32 cellular contexts compared by ENCODE assay signal in genomic region chr17:41013181-41013580, GRCh38. TPM values are rescaled to one million over a fixed set of nuclear protein-coding genes. Genes with fewer than 3 reads are reported as not detected.
DNase-seq lines count a peak whose midpoint lies in the region; ATAC-seq and TF ChIP-seq lines count a peak whose summit lies in the region.
"Had no signal": no experiment of that assay in that cellular context is flagged by ENCODE, and none has a peak within 500 bp of the region (broad histone marks: within the 10 kb centered on the region; RNA-seq: fewer than 3 reads in every experiment).

No MANE protein-coding gene starts in this region.

- H3K56ac ChIP-seq in H9 (ENCODE audit: insufficient read length, low read depth, low read length), result no peak overlapping the region

- H3K4me3 Mint-ChIP-seq in H9 (no peak overlapping the region), T-cell (no peak overlapping the region)
- H3K4me3 Mint-ChIP-seq: activated CD4-positive, alpha-beta T cell treated with anti-CD3 and anti-CD28 coated beads, Interleukin-2, amount 10 ng/mL, durations not matched to agents 7 days and 5 days; activated naive CD4-positive, alpha-beta T cell treated with anti-CD3 and anti-CD28 coated beads, Interleukin-2, amount 10 ng/mL, durations not matched to agents 7 days and 5 days; CD4-positive, alpha-beta memory T cell had no signal

- H3K4me2 ChIP-seq in mesenchymal stem cell (ENCODE audit: low read length, poor library complexity, severe bottlenecking), result no peak overlapping the region
- H3K4me2 ChIP-seq in H9 (ENCODE audit: insufficient read depth, insufficient read length, low read length), result no peak overlapping the region

- no peak overlapping the region for H2BK15ac ChIP-seq in mesenchymal stem cell (ENCODE audit: low read depth, poor library complexity, severe bottlenecking)
- H2BK15ac ChIP-seq in H9 (ENCODE audit: low read depth, low read length), result no peak overlapping the region

- H2AK5ac ChIP-seq in mesenchymal stem cell (ENCODE audit: low read length, severe bottlenecking), result peak overlapping the region; percentile 20
- H2AK5ac ChIP-seq in H9 (ENCODE audit: insufficient read length, low read length), result no peak overlapping the region

- H3K4me1 ChIP-seq in SJCRH30 (peaks cover 17% of the 10 kb centered on the region), mesenchymal stem cell (ENCODE audit: control insufficient read depth, insufficient read depth, low read depth, low read length) (no peaks in the 10 kb centered on the region), H9 (ENCODE audit: insufficient read depth, low read length) (no peaks in the 10 kb centered on the region; the same call in 1 of the 2 replicates)
- H3K4me1 ChIP-seq: lower lobe of right lung had no signal

- POLR2A ChIA-PET in BJ (lab: Charles Lee), result interaction anchor here (0.6 kb wide), 1 partner anchor 474 kb away, joined by 14 read pairs; no protein-coding TSS in a partner anchor
- POLR2A ChIA-PET in T-cell (lab: Charles Lee), result interaction anchor here in 1 of 2 donors (0.6 kb wide), 1 partner anchor 89 kb away, joined by 3 read pairs; no protein-coding TSS in a partner anchor

- H4K20me1 ChIP-seq in H9 (ENCODE audit: control insufficient read depth, insufficient read depth, insufficient read length), result no peaks in the 10 kb centered on the region

- H3K9ac ChIP-seq in mesenchymal stem cell (ENCODE audit: low read length) (no peak overlapping the region), H9 (ENCODE audit: extremely low read depth, insufficient read length, low read length) (no peak overlapping the region)

- H2BK12ac ChIP-seq in mesenchymal stem cell (ENCODE audit: low read length in 2 of 2), result no peak overlapping the region
- no peak overlapping the region for H2BK12ac ChIP-seq in H9 (ENCODE audit: insufficient read length, low read depth, low read length)

- H4K8ac ChIP-seq in mesenchymal stem cell (ENCODE audit: low read length) (no peak overlapping the region), H9 (replicated peaks; ENCODE audit: insufficient read length, low read depth, low read length) (no peak overlapping the region)

- no peak overlapping the region for H4K5ac ChIP-seq in H9 (ENCODE audit: insufficient read length, low read depth, low read length)

- H2AFZ ChIP-seq in mesenchymal stem cell (ENCODE audit: low read depth, low read length) (no peak overlapping the region), H9 (ENCODE audit: low read length) (no peak overlapping the region)

- no peaks in the 10 kb centered on the region for H3K36me3 Mint-ChIP-seq in H9 (ENCODE audit: insufficient read depth in 1 of 3, low read depth in 3 of 3)
- no peaks in the 10 kb centered on the region for H3K36me3 Mint-ChIP-seq in T-cell
- H3K36me3 Mint-ChIP-seq: activated naive CD4-positive, alpha-beta T cell treated with anti-CD3 and anti-CD28 coated beads, Interleukin-2, amount 10 ng/mL, durations not matched to agents 7 days and 5 days; CD4-positive, alpha-beta memory T cell had no signal

- H2BK120ac ChIP-seq in mesenchymal stem cell (ENCODE audit: low read depth, low read length), result no peak overlapping the region
- no peak overlapping the region for H2BK120ac ChIP-seq in H9 (ENCODE audit: low read depth, low read length, poor library complexity, severe bottlenecking)

- CTCF ChIA-PET in BJ (lab: Yijun Ruan, JAX) (interaction anchor here (1.0 to 2.0 kb wide), 5 partner anchors 11 to 650 kb away, joined by 3 to 7 read pairs (median 3); partner anchors contain the start of gene KRTAP1-5), T-cell (lab: Charles Lee) (no interaction called here)

- H3K36me3 ChIP-seq in BJ (ENCODE audit: control insufficient read depth, insufficient read depth, low read length) (no peaks in the 10 kb centered on the region), SJCRH30 (no peaks in the 10 kb centered on the region), mesenchymal stem cell (ENCODE audit: control insufficient read depth in 1 of 2, insufficient read depth in 2 of 2, low read depth in 1 of 2, low read length in 2 of 2) (no peaks in the 10 kb centered on the region)
- H3K36me3 ChIP-seq: cardiac muscle cell, esophagus squamous epithelium, lower lobe of right lung had no signal

- H3K4me1 Mint-ChIP-seq in H9, result peaks cover 17 to 19% of the 10 kb centered on the region in 2 experiments
- no peaks in the 10 kb centered on the region for H3K4me1 Mint-ChIP-seq in T-cell
- H3K4me1 Mint-ChIP-seq: activated CD4-positive, alpha-beta T cell treated with anti-CD3 and anti-CD28 coated beads, Interleukin-2, amount 10 ng/mL, durations not matched to agents 7 days and 5 days; activated naive CD4-positive, alpha-beta T cell treated with anti-CD3 and anti-CD28 coated beads, Interleukin-2, amount 10 ng/mL, durations not matched to agents 7 days and 5 days; CD4-positive, alpha-beta memory T cell had no signal

- H3K14ac ChIP-seq in mesenchymal stem cell (ENCODE audit: low read length in 2 of 2), result no peak overlapping the region
- H3K14ac ChIP-seq in H9 (ENCODE audit: insufficient read depth, low read length), result no peak overlapping the region

- H3K27me3 ChIP-seq in BJ (ENCODE audit: control insufficient read depth, insufficient read depth, low read length) (no peaks in the 10 kb centered on the region), SJCRH30 (no peaks in the 10 kb centered on the region), mesenchymal stem cell (ENCODE audit: control insufficient read depth in 1 of 2, insufficient read depth in 1 of 2, low read length in 2 of 2) (no peaks in the 10 kb centered on the region), H9 (ENCODE audit: insufficient read depth, low read length) (no peaks in the 10 kb centered on the region)
- H3K27me3 ChIP-seq: cardiac muscle cell had no signal

- H3K4ac ChIP-seq in mesenchymal stem cell (ENCODE audit: low read depth in 1 of 2, low read length in 2 of 2) (no peak overlapping the region), H9 (ENCODE audit: low read depth, low read length) (no peak overlapping the region)

- ATAC-seq in HG03521 (IDR thresholded peaks at IDR 0.05; ENCODE audit: unreplicated experiment) (no peak), T-cell (replicated peaks in 1 of 4) (no peak)
- ATAC-seq: GM12878; lower lobe of right lung; Panc1; sciatic nerve; stimulated activated naive CD8-positive, alpha-beta T cell treated with anti-CD3 and anti-CD28 coated beads, Interleukin-15, Interleukin-2, amounts not matched to agents 100 U/mL and 50 U/mL, for 24 hours had no signal

- H3K27me3 Mint-ChIP-seq in H9 (ENCODE audit: low read depth), result no peaks in the 10 kb centered on the region
- peaks cover 3 to 15% of the 10 kb centered on the region in 2 donors for H3K27me3 Mint-ChIP-seq in T-cell
- H3K27me3 Mint-ChIP-seq: progenitor cell of endocrine pancreas had no signal

- H3K27ac Mint-ChIP-seq in H9, result no peak overlapping the region
- no peak overlapping the region for H3K27ac Mint-ChIP-seq in T-cell
- H3K27ac Mint-ChIP-seq: activated CD4-positive, alpha-beta T cell treated with anti-CD3 and anti-CD28 coated beads, Interleukin-2, amount 10 ng/mL, durations not matched to agents 7 days and 5 days; activated naive CD4-positive, alpha-beta T cell treated with anti-CD3 and anti-CD28 coated beads, Interleukin-2, amount 10 ng/mL, durations not matched to agents 7 days and 5 days; CD4-positive, alpha-beta memory T cell; progenitor cell of endocrine pancreas had no signal

- TF ChIP-seq CTCF in BJ (IDR thresholded peaks at IDR 0.05; ENCODE audit: insufficient read depth, low read depth, low read length) (no peak), H9 (conservative IDR thresholded peaks at IDR 0.05) (no peak)

- no peaks in the 10 kb centered on the region for H3K79me2 ChIP-seq in H9 (ENCODE audit: insufficient read depth, low read length)

- no peak overlapping the region for H3K18ac ChIP-seq in mesenchymal stem cell (ENCODE audit: low read depth in 1 of 2, low read length in 2 of 2)
- H3K18ac ChIP-seq in H9 (ENCODE audit: insufficient read length, low read depth, low read length), result no peak overlapping the region

- H3K79me1 ChIP-seq in mesenchymal stem cell (replicated peaks; ENCODE audit: low read length, poor library complexity, severe bottlenecking), result no peaks in the 10 kb centered on the region
- H3K79me1 ChIP-seq in H9 (ENCODE audit: insufficient read depth, low read depth, low read length, poor library complexity, severe bottlenecking), result no peaks in the 10 kb centered on the region

- no peaks in the 10 kb centered on the region for H3K23me2 ChIP-seq in H9 (ENCODE audit: insufficient read length, low read depth, low read length, poor library complexity, severe bottlenecking)

- H3K4me3 ChIP-seq in BJ (ENCODE audit: low read depth, low read length), result no peak overlapping the region
- no peak overlapping the region for H3K4me3 ChIP-seq in SJCRH30
- H3K4me3 ChIP-seq in mesenchymal stem cell (ENCODE audit: insufficient read depth in 1 of 2, low read depth in 1 of 2, low read length in 2 of 2), result no peak overlapping the region
- H3K4me3 ChIP-seq: cardiac muscle cell, coronary artery, esophagus squamous epithelium, GM12878, lower lobe of right lung had no signal

- H3K27ac ChIP-seq in SJCRH30, result peak overlapping the region; percentile 55
- no peak overlapping the region for H3K27ac ChIP-seq in mesenchymal stem cell (ENCODE audit: low read length, poor library complexity, severe bottlenecking)
- no peak overlapping the region for H3K27ac ChIP-seq in H9 (ENCODE audit: insufficient read length, low read depth, low read length)
- H3K27ac ChIP-seq: cardiac muscle cell, coronary artery, esophagus squamous epithelium, lower lobe of right lung had no signal

- DNase-seq in BJ (ENCODE audit: low read depth) (peak; percentile 91), HCEC 1CT (peak; percentile 48), SJCRH30 (no peak), mesenchymal stem cell (no peak), glomerular visceral epithelial cell (ENCODE audit: extremely low spot score) (no peak), H9 (no peak), T-cell (no peak)
- DNase-seq: activated CD4-positive, alpha-beta T cell treated with anti-CD3 and anti-CD28 coated beads, Interleukin-2, amount 10 ng/mL, durations not matched to agents 7 days and 5 days; activated naive CD4-positive, alpha-beta T cell treated with anti-CD3 and anti-CD28 coated beads, Interleukin-2, amount 10 ng/mL, durations not matched to agents 7 days and 5 days; amniotic stem cell; CD4-positive, alpha-beta memory T cell; DMS153; esophagus squamous epithelium; Karpas-422; lower lobe of right lung; NCI-H1694 treated with DMSO at 0.1 percent for 48 hours; NCI-H2171 treated with DMSO at 0.1 percent for 48 hours; NCI-H524 treated with DMSO at 0.1 percent for 48 hours; NK-92 treated with Interleukin-12 subunit alpha and Interleukin-12 subunit beta, amount 100 ng/mL, for 24 hours; stimulated activated naive CD8-positive, alpha-beta T cell treated with anti-CD3 and anti-CD28 coated beads, Interleukin-15, Interleukin-2, amounts not matched to agents 100 U/mL and 50 U/mL, for 24 hours; T-helper 2 cell had no signal

- H2BK20ac ChIP-seq in H9 (ENCODE audit: low read depth, low read length, poor library complexity, severe bottlenecking), result no peak overlapping the region

- H4K91ac ChIP-seq in mesenchymal stem cell (ENCODE audit: low read length), result no peak overlapping the region
- H4K91ac ChIP-seq in H9 (ENCODE audit: insufficient read length, low read depth, low read length), result no peak overlapping the region

- H2BK5ac ChIP-seq in mesenchymal stem cell (ENCODE audit: low read depth, low read length, poor library complexity, severe bottlenecking), result no peak overlapping the region
- no peak overlapping the region for H2BK5ac ChIP-seq in H9 (ENCODE audit: insufficient read length, low read length)

- no peaks in the 10 kb centered on the region for H3K9me3 ChIP-seq in SJCRH30 (replicated peaks)
- no peaks in the 10 kb centered on the region for H3K9me3 ChIP-seq in mesenchymal stem cell (ENCODE audit: control insufficient read depth, low read length)
- H3K9me3 ChIP-seq in H9 (ENCODE audit: control insufficient read depth, low read depth, low read length), result no peaks in the 10 kb centered on the region
- H3K9me3 ChIP-seq: esophagus squamous epithelium, lower lobe of right lung had no signal

- WGBS in mesenchymal stem cell, result 88% methylated on average over 3 of the region's 3 CpGs
- no CpG with 5 or more reads among the region's 3 CpGs for WGBS in H9 (ENCODE audit: extremely low coverage, insufficient read length, low lambda C conversion rate)

- H3K9me3 Mint-ChIP-seq in H9 (no peaks in the 10 kb centered on the region), T-cell (no peaks in the 10 kb centered on the region)
- H3K9me3 Mint-ChIP-seq: activated CD4-positive, alpha-beta T cell treated with anti-CD3 and anti-CD28 coated beads, Interleukin-2, amount 10 ng/mL, durations not matched to agents 7 days and 5 days; activated naive CD4-positive, alpha-beta T cell treated with anti-CD3 and anti-CD28 coated beads, Interleukin-2, amount 10 ng/mL, durations not matched to agents 7 days and 5 days had no signal

- H3K23ac ChIP-seq in mesenchymal stem cell (ENCODE audit: low read length in 2 of 2) (peak overlapping the region in 1 of 2 experiments; percentile 59), H9 (ENCODE audit: insufficient read length, low read depth, low read length) (no peak overlapping the region)

- H3T11ph ChIP-seq in H9 (ENCODE audit: low read length), result no peak overlapping the region

RNA-seq across cellular contexts. Expression of gene KRTAP3-1, which starts 4.3 kb away (rescaled TPM):
- polyA plus RNA-seq in BJ (2011; rRNA removed), result 0.16 TPM in 1 of 2 replicates, not detected in the other
- 0.87 TPM in 1 of 2 replicates, not detected in the other for polyA minus RNA-seq in BJ (2011; rRNA and poly(A)+ RNA removed)
- total RNA-seq in SJCRH30 (2014; rRNA removed; shearing (Covaris generic)), result not detected in 2 replicates
- polyA plus RNA-seq in mesenchymal stem cell (2013, experiment 1 of 2), result not detected
- polyA plus RNA-seq in mesenchymal stem cell (2013, experiment 2 of 2), result not detected
- total RNA-seq in H9 (2021), result not detected in 2 replicates
- total RNA-seq in T-cell, result not detected
- total RNA-seq: activated CD4-positive, alpha-beta T cell treated with anti-CD3 and anti-CD28 coated beads, Interleukin-2, amount 10 ng/mL, durations not matched to agents 7 days and 5 days; cardiac muscle cell; CD4-positive, alpha-beta memory T cell; esophagus squamous epithelium; GM12878; kidney epithelial cell; lower lobe of right lung; progenitor cell of endocrine pancreas; sciatic nerve; SK-MEL-5 had no signal
- polyA plus RNA-seq: AG04450; cardiac muscle cell; CD4-positive, alpha-beta memory T cell; GM12878 had no signal

RNA-seq across cellular contexts. Expression of gene KRTAP3-2, which starts 13.5 kb away (rescaled TPM):
- not detected in 2 replicates for polyA plus RNA-seq in BJ (2011; rRNA removed)
- not detected in 2 replicates for polyA minus RNA-seq in BJ (2011; rRNA and poly(A)+ RNA removed)
- total RNA-seq in SJCRH30 (2014; rRNA removed; shearing (Covaris generic)), result not detected in 2 replicates
- polyA plus RNA-seq in mesenchymal stem cell (2013, experiment 1 of 2), result not detected
- not detected for polyA plus RNA-seq in mesenchymal stem cell (2013, experiment 2 of 2)
- total RNA-seq in H9 (2021) (not detected in 2 replicates), T-cell (not detected)
- total RNA-seq: activated CD4-positive, alpha-beta T cell treated with anti-CD3 and anti-CD28 coated beads, Interleukin-2, amount 10 ng/mL, durations not matched to agents 7 days and 5 days; cardiac muscle cell; CD4-positive, alpha-beta memory T cell; GM12878; kidney epithelial cell; lower lobe of right lung; progenitor cell of endocrine pancreas; sciatic nerve; SK-MEL-5 had no signal
- polyA plus RNA-seq: AG04450; cardiac muscle cell; CD4-positive, alpha-beta memory T cell; GM12878 had no signal

RNA-seq across cellular contexts. Expression of gene KRTAP1-5, which starts 13.8 kb away (rescaled TPM):
- polyA plus RNA-seq in BJ (2011; rRNA removed), result 62.3 and 65.1 TPM in 2 replicates
- 60.5 and 129 TPM in 2 replicates for polyA minus RNA-seq in BJ (2011; rRNA and poly(A)+ RNA removed)
- not detected in 2 replicates for total RNA-seq in SJCRH30 (2014; rRNA removed; shearing (Covaris generic))
- polyA plus RNA-seq in mesenchymal stem cell (2013, experiment 1 of 2), result 0.04 TPM
- 0.03 TPM for polyA plus RNA-seq in mesenchymal stem cell (2013, experiment 2 of 2)
- total RNA-seq in H9 (2021) (not detected in 2 replicates), T-cell (not detected)
- total RNA-seq: activated CD4-positive, alpha-beta T cell treated with anti-CD3 and anti-CD28 coated beads, Interleukin-2, amount 10 ng/mL, durations not matched to agents 7 days and 5 days; cardiac muscle cell; CD4-positive, alpha-beta memory T cell; esophagus squamous epithelium; GM12878; kidney epithelial cell; lower lobe of right lung; progenitor cell of endocrine pancreas; sciatic nerve; SK-MEL-5 had no signal
- polyA plus RNA-seq: cardiac muscle cell; CD4-positive, alpha-beta memory T cell; GM12878 had no signal

RNA-seq across cellular contexts. Expression of gene KRTAP1-4, which starts 16.8 kb away (rescaled TPM):
- polyA plus RNA-seq in BJ (2011; rRNA removed), result not detected in 2 replicates
- not detected in 2 replicates for polyA minus RNA-seq in BJ (2011; rRNA and poly(A)+ RNA removed)
- not detected in 2 replicates for total RNA-seq in SJCRH30 (2014; rRNA removed; shearing (Covaris generic))
- not detected for polyA plus RNA-seq in mesenchymal stem cell (2013, experiment 1 of 2)
- polyA plus RNA-seq in mesenchymal stem cell (2013, experiment 2 of 2), result not detected
- total RNA-seq in H9 (2021) (not detected in 2 replicates), T-cell (not detected)
- total RNA-seq: activated CD4-positive, alpha-beta T cell treated with anti-CD3 and anti-CD28 coated beads, Interleukin-2, amount 10 ng/mL, durations not matched to agents 7 days and 5 days; cardiac muscle cell; CD4-positive, alpha-beta memory T cell; esophagus squamous epithelium; GM12878; kidney epithelial cell; lower lobe of right lung; progenitor cell of endocrine pancreas; sciatic nerve; SK-MEL-5 had no signal
- polyA plus RNA-seq: AG04450; cardiac muscle cell; CD4-positive, alpha-beta memory T cell; GM12878; thymus had no signal

RNA-seq across cellular contexts. Expression of gene KRTAP3-3, which starts 19.2 kb away (rescaled TPM):
- not detected in 2 replicates for polyA plus RNA-seq in BJ (2011; rRNA removed)
- not detected in 2 replicates for polyA minus RNA-seq in BJ (2011; rRNA and poly(A)+ RNA removed)
- not detected in 2 replicates for total RNA-seq in SJCRH30 (2014; rRNA removed; shearing (Covaris generic))
- not detected for polyA plus RNA-seq in mesenchymal stem cell (2013, experiment 1 of 2)
- not detected for polyA plus RNA-seq in mesenchymal stem cell (2013, experiment 2 of 2)
- total RNA-seq in H9 (2021) (not detected in 2 replicates), T-cell (not detected)
- total RNA-seq: activated CD4-positive, alpha-beta T cell treated with anti-CD3 and anti-CD28 coated beads, Interleukin-2, amount 10 ng/mL, durations not matched to agents 7 days and 5 days; cardiac muscle cell; CD4-positive, alpha-beta memory T cell; esophagus squamous epithelium; GM12878; kidney epithelial cell; lower lobe of right lung; progenitor cell of endocrine pancreas; sciatic nerve; SK-MEL-5 had no signal
- polyA plus RNA-seq: AG04450; cardiac muscle cell; CD4-positive, alpha-beta memory T cell; GM12878 had no signal

Comparison
In these comparisons a context has a peak if more than half of its experiments do, and no peak if none do; other contexts are left out.
1. DNase-seq: peak in BJ (single experiment) and HCEC 1CT (single experiment); none in SJCRH30 (0 of 2), mesenchymal stem cell (single experiment), glomerular visceral epithelial cell (single experiment), H9 (single experiment) and T-cell (0 of 34).